In genomic region chr2:88087073-88087472, GRCh38 we compare ENCODE assay signal across 26 cellular contexts. TPM values are rescaled to one million over a fixed set of nuclear protein-coding genes. Genes with fewer than 3 reads are reported as not detected.
DNase-seq lines count a peak whose midpoint lies in the region; ATAC-seq, FAIRE-seq and TF ChIP-seq lines count a peak whose summit lies in the region.
"Had no signal": no experiment of that assay in that cellular context is flagged by ENCODE, and none has a peak within 500 bp of the region (broad histone marks: within the 10 kb centered on the region; RNA-seq: fewer than 3 reads in every experiment).

No MANE protein-coding gene starts in this region.

- H3K23ac ChIP-seq in trophoblast cell (ENCODE audit: low read length): no peak overlapping the region

- no peak for FAIRE-seq in HepG2 (lab: Jason Lieb, UNC)
- FAIRE-seq: A549, D721Med, GM12878, GM19239, H1 had no signal

- H3K4me1 ChIP-seq in HepG2 (ENCODE audit: insufficient read depth, low read length) (peaks cover 12% of the 10 kb centered on the region), right lobe of liver (no peaks in the 10 kb centered on the region), trophoblast cell (ENCODE audit: control insufficient read depth in 1 of 2, insufficient read depth in 2 of 2, low read length in 2 of 2) (peaks cover 3 to 8% of the 10 kb centered on the region in 2 experiments), gastrocnemius medialis (peaks cover 14 to 17% of the 10 kb centered on the region in 2 donors)
- H3K4me1 ChIP-seq: A549, BE2C had no signal

- TF ChIP-seq CTCF in HepG2 (CRISPR knock-in tag; IDR thresholded peaks at IDR 0.05) (no peak), right lobe of liver (IDR thresholded peaks at IDR 0.05) (no peak), gastrocnemius medialis (IDR thresholded peaks at IDR 0.05 in 4 of 5, conservative IDR thresholded peaks at IDR 0.05 in 1 of 5) (no peak)

- H3K9ac ChIP-seq in HepG2 (ENCODE audit: insufficient read depth, low read depth, low read length) (no peak overlapping the region), trophoblast cell (ENCODE audit: low read length) (no peak overlapping the region)
- H3K9ac ChIP-seq: BLaER1 treated with 17β-estradiol and CSF1 and Interleukin-3, amounts not matched to agents 10 nM and 100 nM; GM23248 had no signal

- POLR2A ChIA-PET in HepG2 (lab: Yijun Ruan, JAX): no interaction called here

- BruUV-seq in HepG2 (replicated peaks; lab: Mats Ljungman, UMichigan): no TSS peak

- no peak for DNase-seq in HepG2 (ENCODE audit: low spot score)
- DNase-seq in right lobe of liver: no peak
- DNase-seq in trophoblast cell: no peak
- DNase-seq in gastrocnemius medialis: no peak
- no peak for DNase-seq in natural killer cell treated with Interleukin-12 subunit alpha and Interleukin-12 subunit beta and Interleukin-15 and Interleukin-18, amount 100 ng/mL, for 72 hours (ENCODE audit: low spot score)
- DNase-seq in T-helper 2 cell: no peak
- DNase-seq: 8988T; ACHN; AML-193; BE2C; CD4-positive, alpha-beta T cell; CD8-positive, alpha-beta memory T cell; DMS 273 treated with DMSO at 0.1 percent for 48 hours; DMS79; EL; GDM1; GM23248; H7; HCEC 1CT had no signal

- no peaks in the 10 kb centered on the region for H4K20me1 ChIP-seq in HepG2 (ENCODE audit: insufficient read depth, low read length)
- H4K20me1 ChIP-seq: BLaER1 treated with 17β-estradiol and CSF1 and Interleukin-3, amounts not matched to agents 10 nM and 100 nM had no signal

- CTCF ChIA-PET in HepG2 (lab: Yijun Ruan, JAX; ENCODE audit: low intra/inter-chr PET ratio, low total read pairs): no interaction called here

- H3K9me3 ChIP-seq in HepG2 (ENCODE audit: low read length): no peaks in the 10 kb centered on the region
- no peaks in the 10 kb centered on the region for H3K9me3 ChIP-seq in right lobe of liver
- no peaks in the 10 kb centered on the region for H3K9me3 ChIP-seq in trophoblast cell (ENCODE audit: insufficient read depth, low read depth, low read length)
- H3K9me3 ChIP-seq in gastrocnemius medialis: no peaks in the 10 kb centered on the region
- H3K9me3 ChIP-seq: A549; BE2C; BLaER1 treated with 17β-estradiol and CSF1 and Interleukin-3, amounts not matched to agents 10 nM and 100 nM had no signal

- H3K27ac ChIP-seq in HepG2 (ENCODE audit: extremely low read length, insufficient read depth, low read length): no peak overlapping the region
- no peak overlapping the region for H3K27ac ChIP-seq in right lobe of liver
- no peak overlapping the region for H3K27ac ChIP-seq in trophoblast cell (ENCODE audit: low read depth, low read length)
- peak overlapping the region in 3 of 4 donors; percentile 3 to 35 (median 10) for H3K27ac ChIP-seq in gastrocnemius medialis
- H3K27ac ChIP-seq: A549; BLaER1 treated with 17β-estradiol and CSF1 and Interleukin-3, amounts not matched to agents 10 nM and 100 nM; GM23248 had no signal

- no peak overlapping the region for H4K91ac ChIP-seq in trophoblast cell (ENCODE audit: low read depth, low read length)

- H4K12ac ChIP-seq in trophoblast cell (ENCODE audit: low read depth, low read length): no peak overlapping the region

- TF ChIP-seq EP300 in HepG2 (IDR thresholded peaks at IDR 0.05; ENCODE audit: low read depth in 2 of 2, low read length in 2 of 2) (no peak), HepG2 (CRISPR knock-in tag; IDR thresholded peaks at IDR 0.05; ENCODE audit: borderline replicate concordance) (no peak)

- peak overlapping the region; percentile 9 for H2AK5ac ChIP-seq in trophoblast cell (ENCODE audit: low read length)

- H3K4me3 Mint-ChIP-seq in natural killer cell treated with Interleukin-12 subunit alpha and Interleukin-12 subunit beta and Interleukin-15 and Interleukin-18, amount 100 ng/mL, for 72 hours: no peak overlapping the region
- H3K4me3 Mint-ChIP-seq: CD14-positive monocyte; CD4-positive, alpha-beta T cell; CD8-positive, alpha-beta memory T cell had no signal

- H2BK120ac ChIP-seq in trophoblast cell (ENCODE audit: insufficient read depth, low read length, poor library complexity): no peak overlapping the region

- H3K18ac ChIP-seq in trophoblast cell (ENCODE audit: low read length): no peak overlapping the region

- in situ Hi-C loops in HepG2 (cut with HindIII; ENCODE audit: extremely low pct_ligation_motif_present, low pct_unique_long_range_greater_than_20kb) (no loop called here), gastrocnemius medialis (cut with MboI; ENCODE audit: low sequenced_read_pairs in 4 of 4) (no loop called here)

- no peaks in the 10 kb centered on the region for H3K9me3 Mint-ChIP-seq in natural killer cell treated with Interleukin-12 subunit alpha and Interleukin-12 subunit beta and Interleukin-15 and Interleukin-18, amount 100 ng/mL, for 72 hours
- H3K9me3 Mint-ChIP-seq: CD4-positive, alpha-beta T cell; CD8-positive, alpha-beta memory T cell had no signal

- WGBS in HepG2 (ENCODE audit: low lambda C conversion rate): 42% methylated on average over 2 of the region's 2 CpGs
- 100% methylated on average over 2 of the region's 2 CpGs for WGBS in right lobe of liver (ENCODE audit: insufficient coverage, low coverage, low lambda C conversion rate, missing lambda C conversion rate)
- no CpG with 5 or more reads among the region's 2 CpGs for WGBS in trophoblast cell (ENCODE audit: extremely low coverage, insufficient coverage, insufficient read length)

- no peak overlapping the region for H4K8ac ChIP-seq in trophoblast cell (ENCODE audit: low read depth, low read length)

- H3K27me3 ChIP-seq in HepG2 (ENCODE audit: control insufficient read depth in 1 of 2, insufficient read depth in 2 of 2, low read length in 2 of 2) (peaks cover 0 to 16% of the 10 kb centered on the region in 2 experiments; a peak in 2 of 5 replicates), right lobe of liver (no peaks in the 10 kb centered on the region), trophoblast cell (ENCODE audit: insufficient read depth, low read length) (no peaks in the 10 kb centered on the region), gastrocnemius medialis (no peaks in the 10 kb centered on the region)
- H3K27me3 ChIP-seq: BE2C; BLaER1 treated with 17β-estradiol and CSF1 and Interleukin-3, amounts not matched to agents 10 nM and 100 nM had no signal

- H3K4me3 ChIP-seq in HepG2 (replicated peaks in 1 of 3; ENCODE audit: insufficient read depth in 1 of 3, low read depth in 2 of 3, low read length in 3 of 3) (no peak overlapping the region), right lobe of liver (no peak overlapping the region), trophoblast cell (ENCODE audit: low read depth, low read length) (no peak overlapping the region), gastrocnemius medialis (no peak overlapping the region)
- H3K4me3 ChIP-seq: A549; BLaER1 treated with 17β-estradiol and CSF1 and Interleukin-3, amounts not matched to agents 10 nM and 100 nM; GM12878; GM23248 had no signal

- H3K79me2 ChIP-seq in HepG2 (ENCODE audit: insufficient read depth, low read length): no peaks in the 10 kb centered on the region
- H3K79me2 ChIP-seq in trophoblast cell (ENCODE audit: control insufficient read depth, insufficient read depth, low read length, poor library complexity): peaks cover 2% of the 10 kb centered on the region

- no peak for TF ChIP-seq RAD21 in HepG2 (CRISPR knock-in tag; IDR thresholded peaks at IDR 0.05)

- no peaks in the 10 kb centered on the region for H3K27me3 Mint-ChIP-seq in natural killer cell treated with Interleukin-12 subunit alpha and Interleukin-12 subunit beta and Interleukin-15 and Interleukin-18, amount 100 ng/mL, for 72 hours
- H3K27me3 Mint-ChIP-seq: CD4-positive, alpha-beta T cell had no signal

- H2AFZ ChIP-seq in HepG2 (ENCODE audit: low read length) (no peak overlapping the region), trophoblast cell (ENCODE audit: insufficient read depth, low read length, poor library complexity) (no peak overlapping the region)
- H2AFZ ChIP-seq: GM23248 had no signal

- H2BK5ac ChIP-seq in trophoblast cell (ENCODE audit: low read depth, low read length, poor library complexity): no peak overlapping the region

- H3K4ac ChIP-seq in trophoblast cell (ENCODE audit: low read depth, low read length): no peak overlapping the region

- H3K4me2 ChIP-seq in HepG2 (ENCODE audit: low read depth, low read length) (no peak overlapping the region), trophoblast cell (ENCODE audit: low read length) (no peak overlapping the region)
- H3K4me2 ChIP-seq: A549; BLaER1 treated with 17β-estradiol and CSF1 and Interleukin-3, amounts not matched to agents 10 nM and 100 nM had no signal

- intact Hi-C loops in HepG2 (cut with micrococcal nuclease; ENCODE audit: unreplicated experiment) (no loop called here), right lobe of liver (cut with DNase I) (no loop called here), gastrocnemius medialis (cut with DNase I; ENCODE audit: low total_unique reads) (no loop called here)

- H2BK12ac ChIP-seq in trophoblast cell (ENCODE audit: low read length): peak overlapping the region; percentile 76

- peaks cover 5% of the 10 kb centered on the region for H3K79me1 ChIP-seq in trophoblast cell (ENCODE audit: low read length)

- H3K27ac Mint-ChIP-seq in natural killer cell treated with Interleukin-12 subunit alpha and Interleukin-12 subunit beta and Interleukin-15 and Interleukin-18, amount 100 ng/mL, for 72 hours: no peak overlapping the region
- H3K27ac Mint-ChIP-seq: CD14-positive monocyte; CD4-positive, alpha-beta T cell; CD8-positive, alpha-beta memory T cell had no signal

- H3K4me1 Mint-ChIP-seq in natural killer cell treated with Interleukin-12 subunit alpha and Interleukin-12 subunit beta and Interleukin-15 and Interleukin-18, amount 100 ng/mL, for 72 hours (ENCODE audit: low read depth in 2 of 2): peaks cover 0 to 3% of the 10 kb centered on the region in 2 donors

- H3K36me3 ChIP-seq in HepG2 (replicated peaks in 1 of 2; ENCODE audit: control insufficient read depth in 1 of 2, insufficient read depth in 2 of 2, low read length in 2 of 2) (no peaks in the 10 kb centered on the region), right lobe of liver (no peaks in the 10 kb centered on the region), trophoblast cell (ENCODE audit: control insufficient read depth in 1 of 2, insufficient read depth in 2 of 2, low read length in 2 of 2) (no peaks in the 10 kb centered on the region), gastrocnemius medialis (peaks cover 0 to 52% of the 10 kb centered on the region in 2 donors)
- H3K36me3 ChIP-seq: BE2C; BLaER1 treated with 17β-estradiol and CSF1 and Interleukin-3, amounts not matched to agents 10 nM and 100 nM had no signal

- TF ChIP-seq POLR2A in HepG2 (IDR thresholded peaks at IDR 0.05; ENCODE audit: insufficient read depth in 1 of 2, low read depth in 2 of 2, low read length in 2 of 2): no peak
- TF ChIP-seq POLR2A in right lobe of liver (IDR thresholded peaks at IDR 0.05): no peak
- TF ChIP-seq POLR2A in gastrocnemius medialis (IDR thresholded peaks at IDR 0.05): no peak

- H3K36me3 Mint-ChIP-seq in natural killer cell treated with Interleukin-12 subunit alpha and Interleukin-12 subunit beta and Interleukin-15 and Interleukin-18, amount 100 ng/mL, for 72 hours: no peaks in the 10 kb centered on the region
- H3K36me3 Mint-ChIP-seq: CD14-positive monocyte; CD8-positive, alpha-beta memory T cell had no signal

- ATAC-seq in HepG2: no peak
- ATAC-seq in right lobe of liver: no peak
- ATAC-seq in gastrocnemius medialis: no peak
- no peak for ATAC-seq in natural killer cell treated with Interleukin-12 subunit alpha and Interleukin-12 subunit beta and Interleukin-15 and Interleukin-18, amount 100 ng/mL, for 72 hours
- ATAC-seq: A549, GM12878 had no signal

- no peak overlapping the region for H3K14ac ChIP-seq in trophoblast cell (ENCODE audit: low read length)

RNA-seq across cellular contexts. Expression of gene SMYD1, which starts 19.4 kb away (rescaled TPM):
- not detected in 2 replicates for total RNA-seq in HepG2 (2016; rRNA removed; fragmentation: Illumina TruSeq; extraction: Trizol)
- not detected in 2 replicates for total RNA-seq in HepG2 (2016; cell fraction: cytosol; rRNA removed; fragmentation: Illumina TruSeq; extraction: Trizol; ENCODE audit: low read depth)
- total RNA-seq in HepG2 (2016; cell fraction: insoluble cytoplasmic fraction; rRNA removed; fragmentation: Illumina TruSeq; extraction: Trizol): not detected in 2 replicates
- total RNA-seq in HepG2 (2016; cell fraction: membrane; rRNA removed; fragmentation: Illumina TruSeq; extraction: Trizol): not detected in 2 replicates
- total RNA-seq in HepG2 (2016; cell fraction: nucleus; rRNA removed; fragmentation: Illumina TruSeq; extraction: Trizol): not detected in 2 replicates
- not detected in 2 replicates for polyA plus RNA-seq in HepG2 (2011; rRNA removed)
- polyA plus RNA-seq in HepG2 (2011; cell fraction: cytosol; rRNA removed): not detected in 2 replicates
- polyA plus RNA-seq in HepG2 (2011; cell fraction: nucleus; rRNA removed): not detected in 2 replicates
- not detected in 2 replicates for polyA plus RNA-seq in HepG2 (2012)
- polyA plus RNA-seq in HepG2 (2016; cell fraction: cytosol; fragmentation: Illumina TruSeq; extraction: Trizol; ENCODE audit: low read depth): not detected in 2 replicates
- polyA plus RNA-seq in HepG2 (2016; cell fraction: insoluble cytoplasmic fraction; fragmentation: Illumina TruSeq; extraction: Trizol; ENCODE audit: low read depth): not detected in 2 replicates
- polyA plus RNA-seq in HepG2 (2016; cell fraction: membrane; fragmentation: Illumina TruSeq; extraction: Trizol; ENCODE audit: low read depth): not detected in 2 replicates
- polyA plus RNA-seq in HepG2 (2016; cell fraction: nucleus; fragmentation: Illumina TruSeq; extraction: Trizol; ENCODE audit: insufficient read depth, low read depth): not detected in 2 replicates
- polyA minus RNA-seq in HepG2 (2011; rRNA and poly(A)+ RNA removed; ENCODE audit: low replicate concordance): not detected in 2 replicates
- polyA minus RNA-seq in HepG2 (2011; cell fraction: cytosol; rRNA and poly(A)+ RNA removed): not detected in 2 replicates
- polyA minus RNA-seq in HepG2 (2011; cell fraction: nucleus; rRNA and poly(A)+ RNA removed): not detected in 2 replicates
- not detected for total RNA-seq in right lobe of liver
- 3.2 and 4.2 TPM in 2 replicates for polyA plus RNA-seq in trophoblast cell (2013)
- 100 to 1,000 TPM; 107 to 214 (median 147) TPM for total RNA-seq in gastrocnemius medialis
- not detected for total RNA-seq in natural killer cell treated with Interleukin-12 subunit alpha and Interleukin-12 subunit beta and Interleukin-15 and Interleukin-18, amount 100 ng/mL, for 72 hours
- total RNA-seq: CD4-positive, alpha-beta T cell; CD8-positive, alpha-beta memory T cell; GM12878; GM23248; H1 had no signal
- polyA plus RNA-seq: A549; CD14-positive monocyte; CD8-positive, alpha-beta memory T cell; GM23248 had no signal

RNA-seq across cellular contexts. Expression of gene KRCC1, which starts 31.5 kb away (rescaled TPM):
- 6.5 and 10.0 TPM in 2 replicates for total RNA-seq in HepG2 (2016; rRNA removed; fragmentation: Illumina TruSeq; extraction: Trizol)
- 3.4 and 3.8 TPM in 2 replicates for total RNA-seq in HepG2 (2016; cell fraction: cytosol; rRNA removed; fragmentation: Illumina TruSeq; extraction: Trizol; ENCODE audit: low read depth)
- 7.2 and 9.3 TPM in 2 replicates for total RNA-seq in HepG2 (2016; cell fraction: insoluble cytoplasmic fraction; rRNA removed; fragmentation: Illumina TruSeq; extraction: Trizol)
- 8.5 and 9.0 TPM in 2 replicates for total RNA-seq in HepG2 (2016; cell fraction: membrane; rRNA removed; fragmentation: Illumina TruSeq; extraction: Trizol)
- 4.0 and 4.4 TPM in 2 replicates for total RNA-seq in HepG2 (2016; cell fraction: nucleus; rRNA removed; fragmentation: Illumina TruSeq; extraction: Trizol)
- polyA plus RNA-seq in HepG2 (2011; rRNA removed): 5.3 and 7.7 TPM in 2 replicates
- polyA plus RNA-seq in HepG2 (2011; cell fraction: cytosol; rRNA removed): 2.4 and 3.9 TPM in 2 replicates
- polyA plus RNA-seq in HepG2 (2011; cell fraction: nucleus; rRNA removed): 1.0 and 2.0 TPM in 2 replicates
- polyA plus RNA-seq in HepG2 (2012): 5.8 and 7.1 TPM in 2 replicates
- polyA plus RNA-seq in HepG2 (2016; cell fraction: cytosol; fragmentation: Illumina TruSeq; extraction: Trizol; ENCODE audit: low read depth): 4.2 and 4.5 TPM in 2 replicates
- polyA plus RNA-seq in HepG2 (2016; cell fraction: insoluble cytoplasmic fraction; fragmentation: Illumina TruSeq; extraction: Trizol; ENCODE audit: low read depth): 10.6 and 10.9 TPM in 2 replicates
- polyA plus RNA-seq in HepG2 (2016; cell fraction: membrane; fragmentation: Illumina TruSeq; extraction: Trizol; ENCODE audit: low read depth): 7.2 and 7.3 TPM in 2 replicates
- polyA plus RNA-seq in HepG2 (2016; cell fraction: nucleus; fragmentation: Illumina TruSeq; extraction: Trizol; ENCODE audit: insufficient read depth, low read depth): 7.5 and 7.9 TPM in 2 replicates
- 0.80 and 1.4 TPM in 2 replicates for polyA minus RNA-seq in HepG2 (2011; rRNA and poly(A)+ RNA removed; ENCODE audit: low replicate concordance)
- polyA minus RNA-seq in HepG2 (2011; cell fraction: cytosol; rRNA and poly(A)+ RNA removed): 2.3 and 2.6 TPM in 2 replicates
- polyA minus RNA-seq in HepG2 (2011; cell fraction: nucleus; rRNA and poly(A)+ RNA removed): 2.2 and 2.4 TPM in 2 replicates
- 10 to 100 TPM in 5 of 6 experiments, 1 to 10 TPM in 1; 9.3 to 17.1 (median 11.5) TPM for total RNA-seq in right lobe of liver
- 18.5 and 19.1 TPM in 2 replicates for polyA plus RNA-seq in trophoblast cell (2013)
- 10 to 100 TPM; 20.0 to 29.5 (median 27.2) TPM for total RNA-seq in gastrocnemius medialis
- total RNA-seq in natural killer cell treated with Interleukin-12 subunit alpha and Interleukin-12 subunit beta and Interleukin-15 and Interleukin-18, amount 100 ng/mL, for 72 hours: 10 to 100 TPM in 1 of 2 donors, 1 to 10 TPM in 1; 7.4 to 17.3 TPM

RNA-seq across cellular contexts. Expression of gene FABP1, which starts 40.8 kb away (rescaled TPM):
- 644 and 930 TPM in 2 replicates for total RNA-seq in HepG2 (2016; rRNA removed; fragmentation: Illumina TruSeq; extraction: Trizol)
- total RNA-seq in HepG2 (2016; cell fraction: cytosol; rRNA removed; fragmentation: Illumina TruSeq; extraction: Trizol; ENCODE audit: low read depth): 281 and 361 TPM in 2 replicates
- total RNA-seq in HepG2 (2016; cell fraction: insoluble cytoplasmic fraction; rRNA removed; fragmentation: Illumina TruSeq; extraction: Trizol): 658 and 997 TPM in 2 replicates
- total RNA-seq in HepG2 (2016; cell fraction: membrane; rRNA removed; fragmentation: Illumina TruSeq; extraction: Trizol): 241 and 301 TPM in 2 replicates
- 195 and 218 TPM in 2 replicates for total RNA-seq in HepG2 (2016; cell fraction: nucleus; rRNA removed; fragmentation: Illumina TruSeq; extraction: Trizol)
- 1,478 and 1,608 TPM in 2 replicates for polyA plus RNA-seq in HepG2 (2011; rRNA removed)
- 1,357 and 2,069 TPM in 2 replicates for polyA plus RNA-seq in HepG2 (2011; cell fraction: cytosol; rRNA removed)
- 273 and 414 TPM in 2 replicates for polyA plus RNA-seq in HepG2 (2011; cell fraction: nucleus; rRNA removed)
- 2,038 and 4,995 TPM in 2 replicates for polyA plus RNA-seq in HepG2 (2012)
- polyA plus RNA-seq in HepG2 (2016; cell fraction: cytosol; fragmentation: Illumina TruSeq; extraction: Trizol; ENCODE audit: low read depth): 515 and 788 TPM in 2 replicates
- 1,913 and 2,232 TPM in 2 replicates for polyA plus RNA-seq in HepG2 (2016; cell fraction: insoluble cytoplasmic fraction; fragmentation: Illumina TruSeq; extraction: Trizol; ENCODE audit: low read depth)
- 370 and 531 TPM in 2 replicates for polyA plus RNA-seq in HepG2 (2016; cell fraction: membrane; fragmentation: Illumina TruSeq; extraction: Trizol; ENCODE audit: low read depth)
- polyA plus RNA-seq in HepG2 (2016; cell fraction: nucleus; fragmentation: Illumina TruSeq; extraction: Trizol; ENCODE audit: insufficient read depth, low read depth): 669 and 685 TPM in 2 replicates
- 148 TPM in 1 of 2 replicates, not detected in the other for polyA minus RNA-seq in HepG2 (2011; rRNA and poly(A)+ RNA removed; ENCODE audit: low replicate concordance)
- 423 and 495 TPM in 2 replicates for polyA minus RNA-seq in HepG2 (2011; cell fraction: cytosol; rRNA and poly(A)+ RNA removed)
- 182 and 351 TPM in 2 replicates for polyA minus RNA-seq in HepG2 (2011; cell fraction: nucleus; rRNA and poly(A)+ RNA removed)
- 1,000 to 10,000 TPM in 3 of 6 experiments, 100 to 1,000 TPM in 3; 326 to 1,933 (median 908) TPM for total RNA-seq in right lobe of liver
- polyA plus RNA-seq in trophoblast cell (2013): not detected in 2 replicates
- 10 to 100 TPM in 1 of 4 donors, 1 to 10 TPM in 2, under 1 TPM in 1; 0.41 to 11.6 (median 5.2) TPM for total RNA-seq in gastrocnemius medialis
- not detected for total RNA-seq in natural killer cell treated with Interleukin-12 subunit alpha and Interleukin-12 subunit beta and Interleukin-15 and Interleukin-18, amount 100 ng/mL, for 72 hours
- total RNA-seq: CD4-positive, alpha-beta T cell; CD8-positive, alpha-beta memory T cell; GM12878; GM23248; H1; H7 had no signal
- polyA plus RNA-seq: A549; CD14-positive monocyte; CD8-positive, alpha-beta memory T cell; GM12878; GM23248 had no signal

Comparison
In these comparisons a context has a peak if more than half of its experiments do, and no peak if none do; other contexts are left out.
1. H3K27ac ChIP-seq: peak in gastrocnemius medialis (3 of 4); none in HepG2 (single experiment), right lobe of liver (0 of 3) and trophoblast cell (single experiment).
2. RNA of gene SMYD1, which starts 19.4 kb away (total RNA-seq): 107 to 214 TPM in gastrocnemius medialis; not detected in HepG2, not detected in right lobe of liver and not detected in natural killer cell treated with Interleukin-12 subunit alpha and Interleukin-12 subunit beta and Interleukin-15 and Interleukin-18, amount 100 ng/mL, for 72 hours; every median in the first group is over 100 times any median in the second.
3. RNA of gene FABP1, which starts 40.8 kb away (total RNA-seq): 326 to 1,933 TPM in right lobe of liver and 195 to 997 TPM in HepG2; 0.41 to 11.6 TPM in gastrocnemius medialis and not detected in natural killer cell treated with Interleukin-12 subunit alpha and Interleukin-12 subunit beta and Interleukin-15 and Interleukin-18, amount 100 ng/mL, for 72 hours; every median in the first group is over 10 times any median in the second.